ENCODE assay signal across 12 cellular contexts in genomic region chr1:164560504-164560903, GRCh38. TPM values are rescaled to one million over a fixed set of nuclear protein-coding genes. Genes with fewer than 3 reads are reported as not detected.
DNase-seq lines count a peak whose midpoint lies in the region; ATAC-seq and TF ChIP-seq lines count a peak whose summit lies in the region.
"Had no signal": no experiment of that assay in that cellular context is flagged by ENCODE, and none has a peak within 500 bp of the region (broad histone marks: within the 10 kb centered on the region; RNA-seq: fewer than 3 reads in every experiment).

No MANE protein-coding gene starts in this region.

- DNase-seq in Calu3 = no peak
- peak in 1 of 2 donors; percentile 39 for DNase-seq in foreskin keratinocyte
- DNase-seq in progenitor cell of endocrine pancreas (ENCODE audit: low spot score, unreplicated experiment) = no peak
- no peak for DNase-seq in midbrain (lab: John Stamatoyannopoulos, UW)
- DNase-seq in activated CD4-positive, alpha-beta T cell treated with anti-CD3 and anti-CD28 coated beads, Interleukin-2, amount 10 ng/mL, durations not matched to agents 7 days and 5 days = no peak
- DNase-seq in activated CD4-positive, alpha-beta T cell treated with anti-CD3 and anti-CD28 coated beads for 36 hours = no peak
- DNase-seq in NCI-H524 (lab: John Stamatoyannopoulos, UW) = no peak
- DNase-seq: activated CD4-positive, alpha-beta memory T cell treated with anti-CD3 and anti-CD28 coated beads for 36 hours; GOT3; islet precursor cell had no signal

- H3K4me3 Mint-ChIP-seq in Calu3 (ENCODE audit: low read depth, unreplicated experiment) = peak overlapping the region; percentile 73
- peak overlapping the region; percentile 99 for H3K4me3 Mint-ChIP-seq in progenitor cell of endocrine pancreas (ENCODE audit: low read depth)
- no peak overlapping the region for H3K4me3 Mint-ChIP-seq in activated CD4-positive, alpha-beta T cell treated with anti-CD3 and anti-CD28 coated beads, Interleukin-2, amount 10 ng/mL, durations not matched to agents 7 days and 5 days
- no peak overlapping the region for H3K4me3 Mint-ChIP-seq in activated CD4-positive, alpha-beta T cell treated with anti-CD3 and anti-CD28 coated beads for 36 hours

- intact Hi-C loops in Calu3 (cut with micrococcal nuclease; ENCODE audit: unreplicated experiment) = no loop called here
- intact Hi-C loops in activated CD4-positive, alpha-beta T cell treated with anti-CD3 and anti-CD28 coated beads for 36 hours (cut with DNase I, micrococcal nuclease) = no loop called here

- H3K9me3 Mint-ChIP-seq in Calu3 (ENCODE audit: low read depth, unreplicated experiment) (no peaks in the 10 kb centered on the region), progenitor cell of endocrine pancreas (ENCODE audit: low read depth) (peaks cover 3% of the 10 kb centered on the region)
- no peaks in the 10 kb centered on the region for H3K9me3 Mint-ChIP-seq in activated CD4-positive, alpha-beta T cell treated with anti-CD3 and anti-CD28 coated beads, Interleukin-2, amount 10 ng/mL, durations not matched to agents 7 days and 5 days
- no peaks in the 10 kb centered on the region for H3K9me3 Mint-ChIP-seq in activated CD4-positive, alpha-beta T cell treated with anti-CD3 and anti-CD28 coated beads for 36 hours (ENCODE audit: low read depth)
- H3K9me3 Mint-ChIP-seq: activated CD4-positive, alpha-beta memory T cell treated with anti-CD3 and anti-CD28 coated beads for 36 hours had no signal

- H3K4me1 ChIP-seq in foreskin keratinocyte = peaks cover 47% of the 10 kb centered on the region

- H3K27me3 ChIP-seq in foreskin keratinocyte = no peaks in the 10 kb centered on the region

- no peak for TF ChIP-seq CTCF in Calu3 (IDR thresholded peaks at IDR 0.05; ENCODE audit: unreplicated experiment)
- TF ChIP-seq CTCF in VCaP (conservative IDR thresholded peaks at IDR 0.05) = no peak
- no peak for TF ChIP-seq CTCF in foreskin keratinocyte (conservative IDR thresholded peaks at IDR 0.05)
- TF ChIP-seq CTCF in progenitor cell of endocrine pancreas (IDR thresholded peaks at IDR 0.05; ENCODE audit: unreplicated experiment) = no peak

- peak overlapping the region; percentile 88 for H3K27ac ChIP-seq in VCaP
- peak overlapping the region; percentile 75 for H3K27ac ChIP-seq in foreskin keratinocyte

- POLR2A ChIA-PET in activated CD4-positive, alpha-beta T cell treated with anti-CD3 and anti-CD28 coated beads, Interleukin-2, amount 10 ng/mL, durations not matched to agents 7 days and 5 days (lab: Charles Lee) = no interaction called here
- POLR2A ChIA-PET in activated CD4-positive, alpha-beta T cell treated with anti-CD3 and anti-CD28 coated beads for 36 hours (lab: Charles Lee) = no interaction called here

- H3K4me1 Mint-ChIP-seq in Calu3 (ENCODE audit: low read depth, unreplicated experiment) = peaks cover 19% of the 10 kb centered on the region
- peaks cover 46% of the 10 kb centered on the region for H3K4me1 Mint-ChIP-seq in progenitor cell of endocrine pancreas (ENCODE audit: low read depth)
- H3K4me1 Mint-ChIP-seq in activated CD4-positive, alpha-beta T cell treated with anti-CD3 and anti-CD28 coated beads, Interleukin-2, amount 10 ng/mL, durations not matched to agents 7 days and 5 days = peaks cover 6% of the 10 kb centered on the region
- peaks cover 5% of the 10 kb centered on the region for H3K4me1 Mint-ChIP-seq in activated CD4-positive, alpha-beta T cell treated with anti-CD3 and anti-CD28 coated beads for 36 hours

- peaks cover 27% of the 10 kb centered on the region for H3K36me3 Mint-ChIP-seq in Calu3 (ENCODE audit: insufficient read depth, unreplicated experiment)
- peaks cover 6% of the 10 kb centered on the region for H3K36me3 Mint-ChIP-seq in progenitor cell of endocrine pancreas (ENCODE audit: insufficient read depth)
- no peaks in the 10 kb centered on the region for H3K36me3 Mint-ChIP-seq in activated CD4-positive, alpha-beta T cell treated with anti-CD3 and anti-CD28 coated beads, Interleukin-2, amount 10 ng/mL, durations not matched to agents 7 days and 5 days (ENCODE audit: low read depth)
- no peaks in the 10 kb centered on the region for H3K36me3 Mint-ChIP-seq in activated CD4-positive, alpha-beta T cell treated with anti-CD3 and anti-CD28 coated beads for 36 hours (ENCODE audit: low read depth)
- H3K36me3 Mint-ChIP-seq: activated CD4-positive, alpha-beta memory T cell treated with anti-CD3 and anti-CD28 coated beads for 36 hours; stimulated activated memory B cell treated with anti-CD40 and anti-IgM and Interleukin-4, amounts not matched to agents 10 μg/mL and 1 μg/mL and 100 μg/mL, for 72 hours had no signal

- no peaks in the 10 kb centered on the region for H3K27me3 Mint-ChIP-seq in Calu3 (ENCODE audit: unreplicated experiment)
- no peaks in the 10 kb centered on the region for H3K27me3 Mint-ChIP-seq in progenitor cell of endocrine pancreas
- H3K27me3 Mint-ChIP-seq in activated CD4-positive, alpha-beta T cell treated with anti-CD3 and anti-CD28 coated beads, Interleukin-2, amount 10 ng/mL, durations not matched to agents 7 days and 5 days = peaks cover 32% of the 10 kb centered on the region
- H3K27me3 Mint-ChIP-seq in activated CD4-positive, alpha-beta T cell treated with anti-CD3 and anti-CD28 coated beads for 36 hours = peaks cover 22% of the 10 kb centered on the region

- CTCF ChIA-PET in Calu3 (lab: Charles Lee) = interaction anchor here (0.6 kb wide), 1 partner anchor 37 kb away, joined by 3 read pairs; no protein-coding TSS in a partner anchor
- CTCF ChIA-PET in activated CD4-positive, alpha-beta T cell treated with anti-CD3 and anti-CD28 coated beads, Interleukin-2, amount 10 ng/mL, durations not matched to agents 7 days and 5 days (lab: Charles Lee) = no interaction called here
- CTCF ChIA-PET in activated CD4-positive, alpha-beta T cell treated with anti-CD3 and anti-CD28 coated beads for 36 hours (lab: Charles Lee) = no interaction called here

- BruUV-seq in Calu3 (replicated peaks; lab: Mats Ljungman, UMichigan) = no TSS peak

- ATAC-seq in foreskin keratinocyte = no peak
- ATAC-seq in activated CD4-positive, alpha-beta T cell treated with anti-CD3 and anti-CD28 coated beads for 36 hours = no peak
- ATAC-seq: stimulated activated memory B cell treated with anti-CD40 and anti-IgM and Interleukin-4, amounts not matched to agents 10 μg/mL and 1 μg/mL and 100 μg/mL, for 72 hours had no signal

- peak overlapping the region; percentile 75 for H3K27ac Mint-ChIP-seq in Calu3 (ENCODE audit: unreplicated experiment)
- peak overlapping the region; percentile 97 for H3K27ac Mint-ChIP-seq in progenitor cell of endocrine pancreas
- H3K27ac Mint-ChIP-seq in activated CD4-positive, alpha-beta T cell treated with anti-CD3 and anti-CD28 coated beads, Interleukin-2, amount 10 ng/mL, durations not matched to agents 7 days and 5 days = no peak overlapping the region
- no peak overlapping the region for H3K27ac Mint-ChIP-seq in activated CD4-positive, alpha-beta T cell treated with anti-CD3 and anti-CD28 coated beads for 36 hours
- H3K27ac Mint-ChIP-seq: activated CD4-positive, alpha-beta memory T cell treated with anti-CD3 and anti-CD28 coated beads for 36 hours; stimulated activated memory B cell treated with anti-CD40 and anti-IgM and Interleukin-4, amounts not matched to agents 10 μg/mL and 1 μg/mL and 100 μg/mL, for 72 hours had no signal

RNA-seq across cellular contexts. Expression of gene PBX1, which starts 1.5 kb away (rescaled TPM):
- 21.8 and 22.5 TPM in 2 replicates for total RNA-seq in Calu3 (2022)
- total RNA-seq in foreskin keratinocyte = 2.8 and 3.3 TPM in 2 replicates
- polyA plus RNA-seq in foreskin keratinocyte = 1.1 and 1.3 TPM in 2 replicates
- total RNA-seq in progenitor cell of endocrine pancreas = 204 and 205 TPM in 2 replicates
- under 1 TPM; 0.12 to 0.15 TPM for total RNA-seq in activated CD4-positive, alpha-beta T cell treated with anti-CD3 and anti-CD28 coated beads, Interleukin-2, amount 10 ng/mL, durations not matched to agents 7 days and 5 days
- under 1 TPM; 0.18 to 0.37 TPM for total RNA-seq in activated CD4-positive, alpha-beta T cell treated with anti-CD3 and anti-CD28 coated beads for 36 hours

Comparison
In these comparisons a context has a peak if more than half of its experiments do, and no peak if none do; other contexts are left out.
1. H3K27ac Mint-ChIP-seq: peak in Calu3 (single experiment) and progenitor cell of endocrine pancreas (single experiment); none in activated CD4-positive, alpha-beta T cell treated with anti-CD3 and anti-CD28 coated beads, Interleukin-2, amount 10 ng/mL, durations not matched to agents 7 days and 5 days (single experiment) and activated CD4-positive, alpha-beta T cell treated with anti-CD3 and anti-CD28 coated beads for 36 hours (single experiment).
2. H3K4me3 Mint-ChIP-seq: peak in Calu3 (single experiment) and progenitor cell of endocrine pancreas (single experiment); none in activated CD4-positive, alpha-beta T cell treated with anti-CD3 and anti-CD28 coated beads, Interleukin-2, amount 10 ng/mL, durations not matched to agents 7 days and 5 days (single experiment) and activated CD4-positive, alpha-beta T cell treated with anti-CD3 and anti-CD28 coated beads for 36 hours (single experiment).